Comparison of ENCODE assay signal across 8 cellular contexts in genomic region chr9:470041-470781, GRCh38. TPM values are rescaled to one million over a fixed set of nuclear protein-coding genes. Genes with fewer than 3 reads are reported as not detected.
A peak's percentile ranks its signal among the peaks of the same experiment; 100 is the strongest.
DNase-seq lines count a peak whose midpoint lies in the region; ATAC-seq and TF ChIP-seq lines count a peak whose summit lies in the region.

No MANE protein-coding gene starts in this region.

- TF ChIP-seq CTCF in PC-3 (conservative IDR thresholded peaks at IDR 0.05; ENCODE audit: low read depth, low read length): no peak

- no peaks in the 10 kb centered on the region for H3K9me3 ChIP-seq in PC-3 (ENCODE audit: low read length)

- H3K36me3 Mint-ChIP-seq in activated T-cell treated with anti-CD3 and anti-CD28 coated beads, Interleukin-2, amount 50 U/mL, for 72 hours (ENCODE audit: insufficient read depth in 2 of 2): peaks cover 0 to 9% of the 10 kb centered on the region in 2 donors
- H3K36me3 Mint-ChIP-seq in naive B cell: peaks cover 7 to 8% of the 10 kb centered on the region in 2 donors
- peaks cover 29% of the 10 kb centered on the region for H3K36me3 Mint-ChIP-seq in stimulated activated effector memory CD8-positive, alpha-beta T cell treated with anti-CD3 and anti-CD28 coated beads, Interleukin-12 subunit alpha, Interleukin-12 subunit beta, amount 100 ng/mL, for 72 hours

- H3F3A ChIP-seq in PC-3 (ENCODE audit: low read length, unreplicated experiment): no peaks in the 10 kb centered on the region

- ATAC-seq in GM21619 (IDR thresholded peaks at IDR 0.05; ENCODE audit: unreplicated experiment) (peak; percentile 91), PC-3 (peak; percentile 81), naive B cell (ENCODE audit: low read depth in 2 of 2) (peak; percentile 90)
- peak; percentile 93 for ATAC-seq in activated T-cell treated with anti-CD3 and anti-CD28 coated beads, Interleukin-2, amount 50 U/mL, for 72 hours (replicated peaks in 1 of 2)
- peak; percentile 95 for ATAC-seq in stimulated activated effector memory CD8-positive, alpha-beta T cell treated with anti-CD3 and anti-CD28 coated beads, Interleukin-12 subunit alpha, Interleukin-12 subunit beta, amount 100 ng/mL, for 72 hours

- peaks cover 43% of the 10 kb centered on the region for H3K4me1 ChIP-seq in PC-3 (ENCODE audit: insufficient read depth, low read length)

- no peaks in the 10 kb centered on the region for H3K27me3 Mint-ChIP-seq in activated T-cell treated with anti-CD3 and anti-CD28 coated beads, Interleukin-2, amount 50 U/mL, for 72 hours (ENCODE audit: low read depth)
- H3K27me3 Mint-ChIP-seq in naive B cell: no peaks in the 10 kb centered on the region

- POLR2A ChIA-PET in PC-3 (lab: Charles Lee; ENCODE audit: unreplicated experiment): no interaction called here

- no peaks in the 10 kb centered on the region for H3K9me2 ChIP-seq in PC-3 (replicated peaks; ENCODE audit: low read length)

- H3K27me3 ChIP-seq in PC-3 (ENCODE audit: low read length): no peaks in the 10 kb centered on the region

- H3K9me3 Mint-ChIP-seq in activated T-cell treated with anti-CD3 and anti-CD28 coated beads, Interleukin-2, amount 50 U/mL, for 72 hours: no peaks in the 10 kb centered on the region
- H3K9me3 Mint-ChIP-seq in naive B cell: no peaks in the 10 kb centered on the region
- no peaks in the 10 kb centered on the region for H3K9me3 Mint-ChIP-seq in stimulated activated effector memory CD8-positive, alpha-beta T cell treated with anti-CD3 and anti-CD28 coated beads, Interleukin-12 subunit alpha, Interleukin-12 subunit beta, amount 100 ng/mL, for 72 hours

- intact Hi-C loops in PC-3 (cut with micrococcal nuclease): no loop called here

- H4K20me1 ChIP-seq in PC-3 (ENCODE audit: low read length): no peaks in the 10 kb centered on the region

- CTCF ChIA-PET in PC-3 (lab: Charles Lee): no interaction called here

- peak overlapping the region; percentile 68 for H3K9ac ChIP-seq in PC-3 (ENCODE audit: low read length)

- H3K4me1 Mint-ChIP-seq in activated T-cell treated with anti-CD3 and anti-CD28 coated beads, Interleukin-2, amount 50 U/mL, for 72 hours (ENCODE audit: low read depth): peaks cover 35% of the 10 kb centered on the region
- peaks cover 19 to 32% (median 28%) of the 10 kb centered on the region in 3 donors for H3K4me1 Mint-ChIP-seq in naive B cell
- peaks cover 29% of the 10 kb centered on the region for H3K4me1 Mint-ChIP-seq in stimulated activated effector memory CD8-positive, alpha-beta T cell treated with anti-CD3 and anti-CD28 coated beads, Interleukin-12 subunit alpha, Interleukin-12 subunit beta, amount 100 ng/mL, for 72 hours

- H3K4me2 ChIP-seq in PC-3 (ENCODE audit: low read length): peak overlapping the region; percentile 82

- H3K79me2 ChIP-seq in PC-3 (ENCODE audit: low read length): no peaks in the 10 kb centered on the region

- BruUV-seq in PC-3 (replicated peaks; lab: Mats Ljungman, UMichigan): TSS peak; percentile 90

- peak overlapping the region; percentile 70 for H3K4me3 ChIP-seq in Jurkat, Clone E6-1 (ENCODE audit: low read length)
- H3K4me3 ChIP-seq in PC-3 (ENCODE audit: low read length): peak overlapping the region; percentile 63

- peak overlapping the region; percentile 27 for H3K27ac ChIP-seq in PC-3 (ENCODE audit: low read length)

- DNase-seq in DMS153 treated with DMSO at 0.1 percent for 48 hours (lab: John Stamatoyannopoulos, UW; ENCODE audit: unreplicated experiment) (peak; percentile 85), PC-3 (peak; percentile 76), fibroblast of gingiva (ENCODE audit: low read depth) (peak; percentile 78), naive B cell (peak; percentile 90)
- DNase-seq in Jurkat, Clone E6-1 (ENCODE audit: low read depth, low spot score): peak; percentile 74
- DNase-seq in activated T-cell treated with anti-CD3 and anti-CD28 coated beads, Interleukin-2, amount 50 U/mL, for 72 hours: peak; percentile 91 to 93
- DNase-seq in stimulated activated effector memory CD8-positive, alpha-beta T cell treated with anti-CD3 and anti-CD28 coated beads, Interleukin-12 subunit alpha, Interleukin-12 subunit beta, amount 100 ng/mL, for 72 hours (ENCODE audit: low spot score in 2 of 2): peak; percentile 74 to 89

- no peaks in the 10 kb centered on the region for H3K36me3 ChIP-seq in PC-3 (ENCODE audit: low read depth, low read length)

- peak overlapping the region; percentile 83 for H3K27ac Mint-ChIP-seq in activated T-cell treated with anti-CD3 and anti-CD28 coated beads, Interleukin-2, amount 50 U/mL, for 72 hours
- H3K27ac Mint-ChIP-seq in naive B cell: peak overlapping the region; percentile 0 to 94 (median 90)
- peak overlapping the region; percentile 88 for H3K27ac Mint-ChIP-seq in stimulated activated effector memory CD8-positive, alpha-beta T cell treated with anti-CD3 and anti-CD28 coated beads, Interleukin-12 subunit alpha, Interleukin-12 subunit beta, amount 100 ng/mL, for 72 hours

- H3K4me3 Mint-ChIP-seq in activated T-cell treated with anti-CD3 and anti-CD28 coated beads, Interleukin-2, amount 50 U/mL, for 72 hours: peak overlapping the region; percentile 91 to 93
- H3K4me3 Mint-ChIP-seq in naive B cell: peak overlapping the region; percentile 91 to 100 (median 98)
- H3K4me3 Mint-ChIP-seq in stimulated activated effector memory CD8-positive, alpha-beta T cell treated with anti-CD3 and anti-CD28 coated beads, Interleukin-12 subunit alpha, Interleukin-12 subunit beta, amount 100 ng/mL, for 72 hours: peak overlapping the region; percentile 88

- H2AFZ ChIP-seq in PC-3 (ENCODE audit: low read length): peak overlapping the region; percentile 85

RNA-seq across cellular contexts. Expression of gene KANK1, which starts 34.3 kb away (rescaled TPM):
- 5.6 TPM for polyA plus RNA-seq in Jurkat, Clone E6-1 (2012; ENCODE audit: insufficient read depth, insufficient read length)
- total RNA-seq in PC-3 (2014; rRNA removed): 14.0 and 18.3 TPM in 2 replicates
- total RNA-seq in activated T-cell treated with anti-CD3 and anti-CD28 coated beads, Interleukin-2, amount 50 U/mL, for 72 hours: 1 to 10 TPM; 6.2 to 6.7 TPM
- 1 to 10 TPM in 2 of 6 donors, under 1 TPM in 1, not detected in 3; 0.77 to 3.4 (median 1.7) TPM for polyA plus RNA-seq in naive B cell (ENCODE audit: low read depth in 6 of 6)

Comparison
In these comparisons a context has a peak if more than half of its experiments do, and no peak if none do; other contexts are left out.
1. Peak in every context shown above with its lines: DNase-seq, ATAC-seq, H3K4me3 ChIP-seq and H3K27ac ChIP-seq.